In the genomic region with DNA sequence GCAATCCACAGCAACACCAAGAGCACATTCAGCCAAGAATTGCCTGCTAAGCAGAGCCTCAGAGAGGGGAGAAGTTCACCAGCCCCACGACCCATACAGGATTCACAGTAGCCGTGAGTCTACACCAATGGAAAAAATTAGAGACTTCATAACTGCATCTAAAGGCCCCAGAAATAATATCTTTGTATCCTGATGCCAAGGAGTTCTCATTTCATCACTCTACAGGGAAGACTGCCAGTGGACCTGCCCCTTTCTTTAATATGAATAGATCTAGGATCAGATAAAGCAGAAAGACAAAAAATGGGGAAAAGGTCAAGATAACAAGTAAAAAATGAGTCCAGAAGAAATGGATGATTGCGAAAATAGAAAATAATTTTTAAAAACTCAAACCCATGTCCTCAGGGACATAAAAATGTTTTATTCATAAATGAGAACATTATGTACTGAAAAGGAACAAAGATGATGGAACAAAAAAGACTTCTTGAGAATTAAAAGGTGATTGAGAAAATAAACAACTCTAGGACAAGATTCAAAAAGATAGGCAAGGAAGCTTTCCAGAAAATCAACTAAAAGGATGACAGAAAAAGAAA, we compare ENCODE assay signal across 16 cellular contexts. TPM values are rescaled to one million over a fixed set of nuclear protein-coding genes. Genes with fewer than 3 reads are reported as not detected.
DNase-seq lines count a peak whose midpoint lies in the region; ATAC-seq and TF ChIP-seq lines count a peak whose summit lies in the region.
"Had no signal": no experiment of that assay in that cellular context is flagged by ENCODE, and none has a peak within 500 bp of the region (broad histone marks: within the 10 kb centered on the region; RNA-seq: fewer than 3 reads in every experiment).

No MANE protein-coding gene starts in this region.

- H3K27ac ChIP-seq in esophagus muscularis mucosa (replicated peaks in 1 of 4) (peak overlapping the region; percentile 55 to 78 (median 68)), tibial nerve (peak overlapping the region; percentile 69 to 96 (median 90))
- H3K27ac ChIP-seq: hepatocyte had no signal

- TF ChIP-seq CTCF in esophagus muscularis mucosa (IDR thresholded peaks at IDR 0.05) = no peak
- TF ChIP-seq CTCF in tibial nerve (IDR thresholded peaks at IDR 0.05) = no peak

- DNase-seq in activated naive CD4-positive, alpha-beta T cell (lab: John Stamatoyannopoulos, UW) = no peak
- no peak for DNase-seq in esophagus muscularis mucosa (ENCODE audit: extremely low spot score)
- no peak for DNase-seq in naive B cell
- peak in 1 of 2 donors; percentile 66 for DNase-seq in tibial nerve (ENCODE audit: low spot score in 2 of 2)
- DNase-seq in NCI-H1092 (lab: John Stamatoyannopoulos, UW) = no peak
- DNase-seq in DMS 273 (lab: John Stamatoyannopoulos, UW; ENCODE audit: unreplicated experiment) = no peak
- DNase-seq in SKM-1 (lab: John Stamatoyannopoulos, UW; ENCODE audit: unreplicated experiment) = no peak
- DNase-seq: DND-41, NCI-H1694 treated with DMSO at 0.1 percent for 48 hours, SHP77 treated with DMSO at 0.1 percent for 48 hours had no signal

- H3K36me3 ChIP-seq in esophagus muscularis mucosa = peaks cover 0 to 28% (median 17%) of the 10 kb centered on the region in 4 donors
- H3K36me3 ChIP-seq in tibial nerve = peaks cover 0 to 14% (median 0%) of the 10 kb centered on the region in 3 donors

- peaks cover 61 to 82% (median 76%) of the 10 kb centered on the region in 4 donors for H3K4me1 ChIP-seq in esophagus muscularis mucosa
- peaks cover 0 to 78% (median 56%) of the 10 kb centered on the region in 4 donors for H3K4me1 ChIP-seq in tibial nerve

- no peak for TF ChIP-seq POLR2A in esophagus muscularis mucosa (IDR thresholded peaks at IDR 0.05; ENCODE audit: low read depth)
- no peak for TF ChIP-seq POLR2A in tibial nerve (IDR thresholded peaks at IDR 0.05)

- intact Hi-C loops in esophagus muscularis mucosa (cut with DNase I) = no loop called here

- H3K9me3 Mint-ChIP-seq in activated naive CD4-positive, alpha-beta T cell treated with anti-CD3 and anti-CD28 coated beads, Interleukin-2, amount 50 U/mL, for 24 hours = no peaks in the 10 kb centered on the region
- H3K9me3 Mint-ChIP-seq in naive B cell = no peaks in the 10 kb centered on the region
- H3K9me3 Mint-ChIP-seq: dendritic cell treated with granulocyte-macrophage colony-stimulating factor and Interleukin-4, amounts not matched to agents 40 ng/mL and 50 ng/mL, for 4 days had no signal

- ATAC-seq in naive B cell (ENCODE audit: low read depth in 2 of 2) = no peak
- ATAC-seq: HCT116 had no signal

- H3K36me3 Mint-ChIP-seq in activated naive CD4-positive, alpha-beta T cell treated with anti-CD3 and anti-CD28 coated beads, Interleukin-2, amount 50 U/mL, for 24 hours = peaks cover 11% of the 10 kb centered on the region
- peaks cover 5 to 13% of the 10 kb centered on the region in 2 donors for H3K36me3 Mint-ChIP-seq in naive B cell

- H3K9me3 ChIP-seq in esophagus muscularis mucosa (no peaks in the 10 kb centered on the region), tibial nerve (no peaks in the 10 kb centered on the region)

- H3K4me1 Mint-ChIP-seq in activated naive CD4-positive, alpha-beta T cell treated with anti-CD3 and anti-CD28 coated beads, Interleukin-2, amount 50 U/mL, for 24 hours = peaks cover 71% of the 10 kb centered on the region
- H3K4me1 Mint-ChIP-seq in naive B cell = peaks cover 25 to 65% (median 39%) of the 10 kb centered on the region in 3 donors

- H3K4me3 Mint-ChIP-seq in activated naive CD4-positive, alpha-beta T cell treated with anti-CD3 and anti-CD28 coated beads, Interleukin-2, amount 50 U/mL, for 24 hours = peak overlapping the region; percentile 8
- H3K4me3 Mint-ChIP-seq in naive B cell = no peak overlapping the region
- H3K4me3 Mint-ChIP-seq: dendritic cell treated with granulocyte-macrophage colony-stimulating factor and Interleukin-4, amounts not matched to agents 40 ng/mL and 50 ng/mL, for 4 days; mesothelial cell of epicardium had no signal

- no peaks in the 10 kb centered on the region for H3K27me3 ChIP-seq in esophagus muscularis mucosa
- no peaks in the 10 kb centered on the region for H3K27me3 ChIP-seq in tibial nerve
- H3K27me3 ChIP-seq: hepatocyte had no signal

- no peaks in the 10 kb centered on the region for H3K27me3 Mint-ChIP-seq in activated naive CD4-positive, alpha-beta T cell treated with anti-CD3 and anti-CD28 coated beads, Interleukin-2, amount 50 U/mL, for 24 hours
- H3K27me3 Mint-ChIP-seq in naive B cell = no peaks in the 10 kb centered on the region
- H3K27me3 Mint-ChIP-seq: dendritic cell treated with granulocyte-macrophage colony-stimulating factor and Interleukin-4, amounts not matched to agents 40 ng/mL and 50 ng/mL, for 4 days had no signal

- no peak for TF ChIP-seq EP300 in esophagus muscularis mucosa (IDR thresholded peaks at IDR 0.05)
- TF ChIP-seq EP300 in tibial nerve (IDR thresholded peaks at IDR 0.05) = peak; percentile 69 to 84

- peak overlapping the region; percentile 63 for H3K27ac Mint-ChIP-seq in activated naive CD4-positive, alpha-beta T cell treated with anti-CD3 and anti-CD28 coated beads, Interleukin-2, amount 50 U/mL, for 24 hours
- H3K27ac Mint-ChIP-seq in naive B cell = peak overlapping the region in 5 of 6 donors; percentile 18 to 84 (median 48)
- H3K27ac Mint-ChIP-seq: activated T-helper 2 cell treated with anti-CD3 and anti-CD28 coated beads, Interferon-gamma antibody, Interleukin-2, Interleukin-4, amounts not matched to agents 10 μg/mL and 5 μg/mL and 100 μg/mL, durations not matched to agents 14 hours and 24 hours and 36 hours; dendritic cell treated with granulocyte-macrophage colony-stimulating factor and Interleukin-4, amounts not matched to agents 40 ng/mL and 50 ng/mL, for 4 days; mesothelial cell of epicardium had no signal

- 61% methylated on average over 3 of the region's 3 CpGs for WGBS in esophagus muscularis mucosa
- 30 to 40% methylated on average over 3 of the region's 3 CpGs for WGBS in tibial nerve, 2 donors

- peak overlapping the region in 1 of 4 donors; percentile 8 for H3K4me3 ChIP-seq in esophagus muscularis mucosa
- H3K4me3 ChIP-seq in tibial nerve = no peak overlapping the region
- H3K4me3 ChIP-seq: hepatocyte had no signal

RNA-seq across cellular contexts. Expression of gene APOL3, which starts 9.5 kb away (rescaled TPM):
- total RNA-seq in esophagus muscularis mucosa (10 to 100 TPM; 36.5 to 76.3 (median 52.8) TPM), tibial nerve (100 to 1,000 TPM in 1 of 4 donors, 10 to 100 TPM in 3; 60.9 to 149 (median 91.1) TPM)
- 10 to 100 TPM; 15.5 to 41.3 (median 31.7) TPM for polyA plus RNA-seq in naive B cell (ENCODE audit: low read depth in 6 of 6)

RNA-seq across cellular contexts. Expression of gene APOL4, which starts 50.5 kb away (rescaled TPM):
- total RNA-seq in esophagus muscularis mucosa (10 to 100 TPM in 1 of 4 donors, 1 to 10 TPM in 2, under 1 TPM in 1; 0.19 to 24.7 (median 1.6) TPM), tibial nerve (10 to 100 TPM in 2 of 4 donors, 1 to 10 TPM in 2; 1.2 to 57.6 (median 11.2) TPM)
- polyA plus RNA-seq in naive B cell (ENCODE audit: low read depth in 6 of 6) = 1 to 10 TPM in 1 of 6 donors, under 1 TPM in 3, not detected in 2; 0.09 to 1.6 (median 0.72) TPM
